In genomic region chr5:163815240-163815791, GRCh38 we compare ENCODE assay signal across 2 cellular contexts.
TF ChIP-seq lines count a peak whose summit lies in the region.

No MANE protein-coding gene starts in this region.

TF ChIP-seq in IMR-90, 13 proteins besides CTCF, POLR2A, EP300 and RAD21 (continued from another document):
- TF ChIP-seq RCOR1 (IDR thresholded peaks at IDR 0.05; ENCODE audit: insufficient replicate concordance, low read length) (no peak), CEBPB (IDR thresholded peaks at IDR 0.05; ENCODE audit: low read depth, low read length) (no peak), USF2 (IDR thresholded peaks at IDR 0.05; ENCODE audit: low read depth, low read length) (no peak), NFE2L2 (IDR thresholded peaks at IDR 0.05; ENCODE audit: low read depth, low read length) (no peak), MXI1 (IDR thresholded peaks at IDR 0.05; ENCODE audit: borderline replicate concordance, low read depth, low read length) (no peak)

TF ChIP-seq in SK-N-SH, 30 proteins besides CTCF, POLR2A, EP300 and RAD21:
- no peak for TF ChIP-seq PBX3 (IDR thresholded peaks at IDR 0.05)
- TF ChIP-seq NFIC (IDR thresholded peaks at IDR 0.05; ENCODE audit: borderline replicate concordance), result no peak
- no peak for TF ChIP-seq RXRA (IDR thresholded peaks at IDR 0.05; ENCODE audit: borderline replicate concordance, low read depth)
- TF ChIP-seq TEAD4 (IDR thresholded peaks at IDR 0.05; ENCODE audit: borderline replicate concordance, insufficient read depth), result no peak
- no peak for TF ChIP-seq SIN3A (IDR thresholded peaks at IDR 0.05; ENCODE audit: borderline replicate concordance, low read depth, low read length)
- no peak for TF ChIP-seq MEF2A (IDR thresholded peaks at IDR 0.05; ENCODE audit: borderline replicate concordance, low read depth)
TF ChIP-seq in SK-N-SH: peak in this region for 0.
